ENCODE assay signal across 11 cellular contexts in the genomic region with DNA sequence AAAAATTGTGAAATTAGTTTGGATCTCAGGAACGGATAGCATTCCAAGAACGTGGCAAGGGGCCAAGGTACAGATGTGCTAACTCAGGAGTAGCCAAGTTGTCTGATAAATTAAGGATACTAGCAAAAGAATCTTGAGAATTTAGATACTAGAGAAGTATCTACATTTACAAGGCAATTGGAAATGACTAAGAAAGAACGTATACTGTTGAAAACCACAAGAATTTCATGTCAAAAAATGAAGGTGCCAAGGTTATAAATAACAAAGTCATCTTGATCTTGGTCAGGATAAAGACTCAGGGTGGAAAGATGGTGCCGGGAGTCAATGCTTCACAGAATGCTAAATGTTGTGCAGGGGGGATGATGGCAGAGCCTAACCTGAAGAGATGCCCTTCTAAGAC. TPM values are rescaled to one million over a fixed set of nuclear protein-coding genes. Genes with fewer than 3 reads are reported as not detected.
DNase-seq lines count a peak whose midpoint lies in the region; ATAC-seq and TF ChIP-seq lines count a peak whose summit lies in the region.
"Had no signal": no experiment of that assay in that cellular context is flagged by ENCODE, and none has a peak within 500 bp of the region (broad histone marks: within the 10 kb centered on the region; RNA-seq: fewer than 3 reads in every experiment).

No MANE protein-coding gene starts in this region.

- no peak for TF ChIP-seq CTCF in PC-9 (conservative IDR thresholded peaks at IDR 0.05)
- no peak for TF ChIP-seq CTCF in GM13976 (IDR thresholded peaks at IDR 0.05; ENCODE audit: borderline replicate concordance, control extremely low read depth, extremely low read depth, insufficient read depth, missing control alignments)

- no peak overlapping the region for H3K27ac ChIP-seq in PC-9

- no peaks in the 10 kb centered on the region for H3K9me2 ChIP-seq in PC-9 (ENCODE audit: insufficient read depth)

- H3K27ac Mint-ChIP-seq in activated naive CD4-positive, alpha-beta T cell treated with anti-CD3 and anti-CD28 coated beads for 36 hours, result peak overlapping the region; percentile 46
- H3K27ac Mint-ChIP-seq: endodermal cell had no signal

- peaks cover 45% of the 10 kb centered on the region for H3K4me1 Mint-ChIP-seq in activated naive CD4-positive, alpha-beta T cell treated with anti-CD3 and anti-CD28 coated beads for 36 hours (ENCODE audit: low read depth)
- H3K4me1 Mint-ChIP-seq: endodermal cell, neural crest cell had no signal

- peak; percentile 54 for DNase-seq in activated naive CD4-positive, alpha-beta T cell treated with anti-CD3 and anti-CD28 coated beads for 36 hours
- DNase-seq in activated naive CD4-positive, alpha-beta T cell treated with anti-CD3 and anti-CD28 coated beads, Interleukin-2, amount 50 U/mL, for 16 hours, result no peak
- DNase-seq in PC-9, result peak; percentile 28 to 65
- peak; percentile 29 for DNase-seq in epidermal melanocyte (ENCODE audit: insufficient read length, low spot score)
- no peak for DNase-seq in stimulated activated naive CD8-positive, alpha-beta T cell treated with anti-CD3 and anti-CD28 coated beads, Interleukin-15, Interleukin-2, amounts not matched to agents 100 U/mL and 50 U/mL, for 24 hours
- DNase-seq in GM13976 (ENCODE audit: low spot score), result no peak
- DNase-seq: endodermal cell, NCI-H2029 treated with DMSO at 0.1 percent for 48 hours had no signal

- CTCF ChIA-PET in activated naive CD4-positive, alpha-beta T cell treated with anti-CD3 and anti-CD28 coated beads for 36 hours (lab: Charles Lee), result interaction anchor here (0.6 to 1.5 kb wide), 2 partner anchors 13 to 268 kb away, joined by 3 to 6 read pairs; no protein-coding TSS in a partner anchor
- CTCF ChIA-PET in PC-9 (lab: Charles Lee), result no interaction called here

- no peak overlapping the region for H3K4me2 ChIP-seq in PC-9

- no peaks in the 10 kb centered on the region for H3F3A ChIP-seq in PC-9 (ENCODE audit: insufficient read depth, low read depth)

- no peaks in the 10 kb centered on the region for H3K4me1 ChIP-seq in PC-9 (replicated peaks; ENCODE audit: insufficient read depth)

- H4K20me1 ChIP-seq in PC-9 (ENCODE audit: insufficient read depth), result no peaks in the 10 kb centered on the region

- no peaks in the 10 kb centered on the region for H3K36me3 ChIP-seq in PC-9 (ENCODE audit: low read depth)

- peaks cover 11% of the 10 kb centered on the region for H3K36me3 Mint-ChIP-seq in activated naive CD4-positive, alpha-beta T cell treated with anti-CD3 and anti-CD28 coated beads for 36 hours (ENCODE audit: low read depth)

- BruUV-seq in PC-9 (replicated peaks; lab: Mats Ljungman, UMichigan), result no TSS peak

- intact Hi-C loops in activated naive CD4-positive, alpha-beta T cell treated with anti-CD3 and anti-CD28 coated beads for 36 hours (cut with micrococcal nuclease), result loop anchor here (1.0 kb wide), 2 partner anchors 10 to 15 kb away; no protein-coding TSS in a partner anchor
- intact Hi-C loops in PC-9 (cut with micrococcal nuclease; ENCODE audit: unreplicated experiment), result no loop called here

- no peak overlapping the region for H3K4me3 ChIP-seq in PC-9

- H3K27me3 ChIP-seq in PC-9 (ENCODE audit: insufficient read depth, low read depth), result no peaks in the 10 kb centered on the region

- POLR2A ChIA-PET in PC-9 (lab: Charles Lee; ENCODE audit: unreplicated experiment), result no interaction called here

- in situ Hi-C loops in GM13976 (cut with MboI; ENCODE audit: low sequenced_read_pairs, unreplicated experiment), result no loop called here

- peaks cover 28% of the 10 kb centered on the region for H3K9me3 Mint-ChIP-seq in activated naive CD4-positive, alpha-beta T cell treated with anti-CD3 and anti-CD28 coated beads for 36 hours

- H3K4me3 Mint-ChIP-seq in activated naive CD4-positive, alpha-beta T cell treated with anti-CD3 and anti-CD28 coated beads for 36 hours, result no peak overlapping the region
- H3K4me3 Mint-ChIP-seq: endodermal cell, neural crest cell had no signal

- H3K9me3 ChIP-seq in PC-9 (ENCODE audit: insufficient read depth, low read depth), result no peaks in the 10 kb centered on the region

- peak; percentile 74 for ATAC-seq in stimulated activated naive CD8-positive, alpha-beta T cell treated with anti-CD3 and anti-CD28 coated beads, Interleukin-15, Interleukin-2, amounts not matched to agents 100 U/mL and 50 U/mL, for 24 hours
- ATAC-seq in HG02798 (IDR thresholded peaks at IDR 0.05; ENCODE audit: poor library complexity, unreplicated experiment) (no peak), HG03571 (IDR thresholded peaks at IDR 0.05; ENCODE audit: unreplicated experiment) (no peak)

- no peaks in the 10 kb centered on the region for H3K79me2 ChIP-seq in PC-9 (ENCODE audit: low read depth)

- H3K27me3 Mint-ChIP-seq in activated naive CD4-positive, alpha-beta T cell treated with anti-CD3 and anti-CD28 coated beads for 36 hours (ENCODE audit: low read depth), result no peaks in the 10 kb centered on the region

- no peak overlapping the region for H2AFZ ChIP-seq in PC-9

RNA-seq across cellular contexts. Expression of a gene that starts 19.2 kb away (rescaled TPM):
- total RNA-seq in activated naive CD4-positive, alpha-beta T cell treated with anti-CD3 and anti-CD28 coated beads for 36 hours, result 1 to 10 TPM; 1.8 TPM
- total RNA-seq in PC-9 (2021), result not detected in 2 replicates
- total RNA-seq: endodermal cell, neural crest cell had no signal

Comparison
In these comparisons a context has a peak if more than half of its experiments do, and no peak if none do; other contexts are left out.
1. DNase-seq: peak in activated naive CD4-positive, alpha-beta T cell treated with anti-CD3 and anti-CD28 coated beads for 36 hours (single experiment), PC-9 (2 of 2) and epidermal melanocyte (single experiment); none in activated naive CD4-positive, alpha-beta T cell treated with anti-CD3 and anti-CD28 coated beads, Interleukin-2, amount 50 U/mL, for 16 hours (single experiment), stimulated activated naive CD8-positive, alpha-beta T cell treated with anti-CD3 and anti-CD28 coated beads, Interleukin-15, Interleukin-2, amounts not matched to agents 100 U/mL and 50 U/mL, for 24 hours (single experiment) and GM13976 (single experiment).